Comparison of ENCODE assay signal across 18 cellular contexts in genomic region chr2:80396276-80396675, GRCh38.
DNase-seq lines count a peak whose midpoint lies in the region; ATAC-seq and TF ChIP-seq lines count a peak whose summit lies in the region.
"Had no signal": no experiment of that assay in that cellular context is flagged by ENCODE, and none has a peak within 500 bp of the region (broad histone marks: within the 10 kb centered on the region; RNA-seq: fewer than 3 reads in every experiment).

No MANE protein-coding gene starts in this region.

- no peaks in the 10 kb centered on the region for H3K27me3 ChIP-seq in gastrocnemius medialis
- H3K27me3 ChIP-seq: BLaER1 had no signal

- H3K9me3 ChIP-seq in gastrocnemius medialis = no peaks in the 10 kb centered on the region
- H3K9me3 ChIP-seq: BLaER1, Caco-2 had no signal

- intact Hi-C loops in gastrocnemius medialis (cut with DNase I; ENCODE audit: low total_unique reads) = no loop called here

- no peaks in the 10 kb centered on the region for H3K36me3 ChIP-seq in gastrocnemius medialis
- H3K36me3 ChIP-seq: BLaER1 had no signal

- H3K27ac ChIP-seq in gastrocnemius medialis = no peak overlapping the region
- H3K27ac ChIP-seq: BLaER1, C4-2B had no signal

- no peak for TF ChIP-seq POLR2A in gastrocnemius medialis (IDR thresholded peaks at IDR 0.05)

- no peak for TF ChIP-seq CTCF in gastrocnemius medialis (IDR thresholded peaks at IDR 0.05 in 4 of 5, conservative IDR thresholded peaks at IDR 0.05 in 1 of 5)

- no peak for ATAC-seq in gastrocnemius medialis
- ATAC-seq: CD8-positive, alpha-beta T cell; GM12878 had no signal

- H3K4me3 ChIP-seq in gastrocnemius medialis = no peak overlapping the region
- H3K4me3 ChIP-seq: BLaER1, GM12878 had no signal

- no peaks in the 10 kb centered on the region for H3K4me1 ChIP-seq in gastrocnemius medialis
- H3K4me1 ChIP-seq: BLaER1, Caco-2 had no signal

- in situ Hi-C loops in G401 (cut with HindIII; ENCODE audit: low sequenced_read_pairs) = no loop called here
- in situ Hi-C loops in gastrocnemius medialis (cut with MboI; ENCODE audit: low sequenced_read_pairs in 4 of 4) = no loop called here

- DNase-seq in G401 (ENCODE audit: low spot score) (peak; percentile 82), cerebellar cortex (ENCODE audit: low spot score) (peak; percentile 77), medulla oblongata (ENCODE audit: extremely low spot score) (peak; percentile 51), pons (ENCODE audit: low spot score) (peak; percentile 43), gastrocnemius medialis (no peak), NCI-H1105 (lab: John Stamatoyannopoulos, UW) (no peak)
- no peak for DNase-seq in activated T-cell treated with anti-CD3 and anti-CD28 coated beads, Interleukin-2, amount 50 U/mL, for 1 hour
- DNase-seq: Caco-2; CD4-positive, CD25-positive, alpha-beta regulatory T cell; CD8-positive, alpha-beta T cell; DMS153; DND-41; GDM1; GOT3; HCEC 1CT had no signal

Comparison
In these comparisons a context has a peak if more than half of its experiments do, and no peak if none do; other contexts are left out.
1. DNase-seq: peak in G401 (single experiment), cerebellar cortex (single experiment), medulla oblongata (single experiment) and pons (single experiment); none in activated T-cell treated with anti-CD3 and anti-CD28 coated beads, Interleukin-2, amount 50 U/mL, for 1 hour (single experiment), gastrocnemius medialis (0 of 2) and NCI-H1105 (single experiment).